In the genomic region with DNA sequence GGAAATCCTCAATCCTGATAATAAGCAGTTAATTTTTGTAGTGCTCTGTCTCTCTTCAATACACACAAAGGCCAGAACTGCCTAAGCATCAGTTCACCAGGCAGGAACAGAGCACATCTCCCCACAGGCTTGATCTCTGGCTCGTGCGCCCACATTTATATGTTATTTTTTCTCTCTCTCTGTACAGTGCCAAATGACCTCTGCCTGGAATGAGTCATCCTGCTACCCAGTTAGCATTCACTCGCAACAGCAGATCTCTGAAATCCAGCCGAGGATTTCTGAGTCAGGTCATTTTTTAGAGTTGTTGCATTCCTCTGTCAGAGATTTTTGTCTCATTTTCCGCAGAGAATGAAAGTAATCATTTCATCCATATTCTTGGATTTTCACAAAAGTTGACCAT, we compare ENCODE assay signal across 11 cellular contexts.
DNase-seq lines count a peak whose midpoint lies in the region; ATAC-seq and TF ChIP-seq lines count a peak whose summit lies in the region.
"Had no signal": no experiment of that assay in that cellular context is flagged by ENCODE, and none has a peak within 500 bp of the region (broad histone marks: within the 10 kb centered on the region; RNA-seq: fewer than 3 reads in every experiment).

No MANE protein-coding gene starts in this region.

- H3K4me1 ChIP-seq in thoracic aorta (ENCODE audit: control insufficient read depth in 1 of 2, low read depth in 2 of 2) (peaks cover 5 to 22% of the 10 kb centered on the region in 2 donors), OCI-LY7 (ENCODE audit: insufficient read depth, low read length, poor library complexity, severe bottlenecking) (no peaks in the 10 kb centered on the region)

- no peak overlapping the region for H2AFZ ChIP-seq in OCI-LY7 (ENCODE audit: low read length)

- H3K79me2 ChIP-seq in OCI-LY7 (ENCODE audit: insufficient read depth, low read depth, low read length) = no peaks in the 10 kb centered on the region

- H3K9me3 ChIP-seq in thoracic aorta (no peaks in the 10 kb centered on the region), OCI-LY7 (ENCODE audit: low read length) (no peaks in the 10 kb centered on the region)

- DNase-seq in HS-27A (ENCODE audit: low read depth) = peak; percentile 75
- peak; percentile 88 for DNase-seq in brain pericyte (ENCODE audit: low read depth, low spot score)
- peak; percentile 96 for DNase-seq in kidney glomerular epithelial cell (lab: John Stamatoyannopoulos, UW)
- DNase-seq in thoracic aorta (ENCODE audit: low spot score) = peak; percentile 28
- no peak for DNase-seq in OCI-LY7 (ENCODE audit: low spot score)
- no peak for DNase-seq in T-helper 9 cell
- no peak for DNase-seq in caudate nucleus (lab: John Stamatoyannopoulos, UW)
- DNase-seq: activated T-cell treated with anti-CD3 and anti-CD28 coated beads, Interleukin-2, amount 50 U/mL, for 48 hours; NCI-H1092; nephron progenitor cell had no signal

- no TSS peak for BruUV-seq in OCI-LY7 (replicated peaks; lab: Mats Ljungman, UMichigan)

- ATAC-seq in thoracic aorta (ENCODE audit: insufficient number of reproducible peaks, low FRiP score, low read depth) (peak; percentile 93), GM18867 (IDR thresholded peaks at IDR 0.05; ENCODE audit: unreplicated experiment) (no peak)

- no peaks in the 10 kb centered on the region for H3K27me3 ChIP-seq in thoracic aorta (replicated peaks; ENCODE audit: insufficient read depth)

- intact Hi-C loops in OCI-LY7 (cut with micrococcal nuclease; ENCODE audit: unreplicated experiment) = no loop called here

- CTCF ChIA-PET in OCI-LY7 (lab: Charles Lee; ENCODE audit: unreplicated experiment) = no interaction called here

- H3K27ac ChIP-seq in thoracic aorta = peak overlapping the region; percentile 20 to 26
- H3K27ac ChIP-seq in OCI-LY7 (ENCODE audit: low read depth, low read length, poor library complexity, severe bottlenecking) = no peak overlapping the region
- H3K27ac ChIP-seq in caudate nucleus (ENCODE audit: low read depth, low read length) = no peak overlapping the region

- peak overlapping the region; percentile 14 for H3K4me3 ChIP-seq in thoracic aorta
- H3K4me3 ChIP-seq in OCI-LY7 (ENCODE audit: low read depth, low read length, poor library complexity, severe bottlenecking) = no peak overlapping the region

- POLR2A ChIA-PET in OCI-LY7 (lab: Charles Lee) = interaction anchor here (0.7 kb wide), 1 partner anchor 105 kb away, joined by 3 read pairs; no protein-coding TSS in a partner anchor

- H3K4me2 ChIP-seq in OCI-LY7 (ENCODE audit: low read length) = no peak overlapping the region

- no peaks in the 10 kb centered on the region for H4K20me1 ChIP-seq in OCI-LY7 (ENCODE audit: insufficient read depth, low read length)

- no peaks in the 10 kb centered on the region for H3K36me3 ChIP-seq in thoracic aorta
- H3K36me3 ChIP-seq in OCI-LY7 (ENCODE audit: insufficient read depth, low read length) = no peaks in the 10 kb centered on the region

- no peaks in the 10 kb centered on the region for H3K9me2 ChIP-seq in OCI-LY7 (ENCODE audit: insufficient read depth, low read length)

- TF ChIP-seq CTCF in thoracic aorta (IDR thresholded peaks at IDR 0.05) (no peak), OCI-LY7 (conservative IDR thresholded peaks at IDR 0.05; ENCODE audit: low read length) (no peak)

Comparison
In these comparisons a context has a peak if more than half of its experiments do, and no peak if none do; other contexts are left out.
1. DNase-seq: peak in HS-27A (single experiment), brain pericyte (single experiment), kidney glomerular epithelial cell (single experiment) and thoracic aorta (single experiment); none in OCI-LY7 (single experiment), T-helper 9 cell (single experiment) and caudate nucleus (0 of 61).
2. H3K27ac ChIP-seq: peak in thoracic aorta (2 of 2); none in OCI-LY7 (single experiment) and caudate nucleus (single experiment).